9 cellular contexts compared by ENCODE assay signal in genomic region chr1:151310986-151311385, GRCh38.
DNase-seq lines count a peak whose midpoint lies in the region; TF ChIP-seq lines count a peak whose summit lies in the region.
"Had no signal": no experiment of that assay in that cellular context is flagged by ENCODE, and none has a peak within 500 bp of the region (broad histone marks: within the 10 kb centered on the region; RNA-seq: fewer than 3 reads in every experiment).

No MANE protein-coding gene starts in this region.

- H3K36me3 ChIP-seq in HUES48 (ENCODE audit: control insufficient read depth, insufficient read depth, low read length) = peaks cover 71% of the 10 kb centered on the region
- H3K36me3 ChIP-seq in effector memory CD4-positive, alpha-beta T cell (ENCODE audit: control insufficient read depth, insufficient read depth, low read length) = peaks cover 65% of the 10 kb centered on the region

- no peaks in the 10 kb centered on the region for H3K9me3 ChIP-seq in HUES48 (ENCODE audit: control insufficient read depth, insufficient read depth, low read length)
- H3K9me3 ChIP-seq in effector memory CD4-positive, alpha-beta T cell (ENCODE audit: control insufficient read depth, low read length) = no peaks in the 10 kb centered on the region
- H3K9me3 ChIP-seq: prostate gland had no signal

- no peak for DNase-seq in effector memory CD4-positive, alpha-beta T cell
- no peak for DNase-seq in nephron progenitor cell
- no peak for DNase-seq in iPS-NIHi7 (ENCODE audit: extremely low spot score)
- DNase-seq in EL = no peak
- DNase-seq in NCI-H146 treated with DMSO at 0.1 percent for 48 hours (lab: John Stamatoyannopoulos, UW; ENCODE audit: unreplicated experiment) = no peak
- DNase-seq in NCI-H446 (lab: John Stamatoyannopoulos, UW) = no peak

- H3K9ac ChIP-seq in HUES48 (ENCODE audit: low read depth, low read length) = no peak overlapping the region

- peaks cover 8% of the 10 kb centered on the region for H3K4me1 ChIP-seq in HUES48 (ENCODE audit: control insufficient read depth, insufficient read depth, low read length)
- H3K4me1 ChIP-seq in effector memory CD4-positive, alpha-beta T cell (ENCODE audit: control insufficient read depth, insufficient read depth, low read length, poor library complexity, severe bottlenecking) = peaks cover 16% of the 10 kb centered on the region

- peak overlapping the region; percentile 25 for H3K27ac Mint-ChIP-seq in nephron progenitor cell

- H3K9me3 Mint-ChIP-seq in nephron progenitor cell = no peaks in the 10 kb centered on the region

- no peak overlapping the region for H3K4me3 ChIP-seq in HUES48 (ENCODE audit: low read depth, low read length)
- no peak overlapping the region for H3K4me3 ChIP-seq in effector memory CD4-positive, alpha-beta T cell (ENCODE audit: insufficient read depth, low read depth, low read length, poor library complexity, severe bottlenecking)
- H3K4me3 ChIP-seq: prostate gland had no signal

- peaks cover 55% of the 10 kb centered on the region for H3K36me3 Mint-ChIP-seq in nephron progenitor cell (ENCODE audit: low read depth)

- H3K27me3 Mint-ChIP-seq in nephron progenitor cell (ENCODE audit: low read depth, poor library complexity) = no peaks in the 10 kb centered on the region

- peaks cover 32% of the 10 kb centered on the region for H3K4me1 Mint-ChIP-seq in nephron progenitor cell

- H3K4me3 Mint-ChIP-seq in nephron progenitor cell = no peak overlapping the region

- no peak for TF ChIP-seq CTCF in 22Rv1 (IDR thresholded peaks at IDR 0.05)
- TF ChIP-seq CTCF in nephron progenitor cell (IDR thresholded peaks at IDR 0.05) = no peak

- H3K27me3 ChIP-seq in HUES48 (ENCODE audit: control insufficient read depth, insufficient read depth, low read length) = no peaks in the 10 kb centered on the region
- no peaks in the 10 kb centered on the region for H3K27me3 ChIP-seq in effector memory CD4-positive, alpha-beta T cell (replicated peaks; ENCODE audit: control insufficient read depth, insufficient read depth, low read length, poor library complexity, severe bottlenecking)

- H3K27ac ChIP-seq in 22Rv1 (peak overlapping the region; percentile 19), HUES48 (ENCODE audit: low read depth, low read length) (peak overlapping the region; percentile 73)
- H3K27ac ChIP-seq in effector memory CD4-positive, alpha-beta T cell (ENCODE audit: insufficient read depth, low read length, poor library complexity, severe bottlenecking) = peak overlapping the region; percentile 36

Comparison
In these comparisons a context has a peak if more than half of its experiments do, and no peak if none do; other contexts are left out.
1. H3K27ac ChIP-seq: peak in every context shown above with its lines; median percentile 73 in HUES48; 36 in effector memory CD4-positive, alpha-beta T cell; 19 in 22Rv1.